Comparison of ENCODE assay signal across 17 cellular contexts in the genomic region with DNA sequence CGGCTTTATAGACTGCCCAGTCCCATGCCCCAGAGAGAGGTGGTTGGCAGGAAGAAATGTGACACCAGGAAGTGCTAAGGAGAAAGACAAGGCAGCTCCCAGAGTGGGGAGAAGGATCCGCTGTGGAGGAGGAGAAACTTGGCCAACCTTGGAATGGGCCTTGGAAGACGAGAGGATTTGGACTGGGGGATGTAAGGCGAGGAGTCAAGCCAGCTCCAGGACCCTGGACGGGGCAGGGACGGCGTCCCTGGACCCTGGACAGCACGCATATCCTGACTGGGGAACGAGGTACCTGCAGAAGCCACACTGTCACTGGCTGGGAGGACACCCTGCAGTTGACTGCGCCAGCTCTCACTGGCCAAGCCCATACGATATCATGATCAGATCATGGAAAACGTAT.
DNase-seq lines count a peak whose midpoint lies in the region; ATAC-seq and TF ChIP-seq lines count a peak whose summit lies in the region.
"Had no signal": no experiment of that assay in that cellular context is flagged by ENCODE, and none has a peak within 500 bp of the region (broad histone marks: within the 10 kb centered on the region; RNA-seq: fewer than 3 reads in every experiment).

No MANE protein-coding gene starts in this region.

- CTCF ChIA-PET in CD4-positive, alpha-beta memory T cell (lab: Charles Lee; ENCODE audit: partially characterized antibody), result interaction anchor here (6.1 kb wide), 1 partner anchor 13 kb away, joined by 37 read pairs; no protein-coding TSS in a partner anchor
- CTCF ChIA-PET in activated CD8-positive, alpha-beta T cell treated with anti-CD3 and anti-CD28 coated beads for 36 hours (lab: Charles Lee), result interaction anchor here (1.6 kb wide), 1 partner anchor 9 kb away, joined by 3 read pairs; no protein-coding TSS in a partner anchor
- CTCF ChIA-PET in naive thymus-derived CD4-positive, alpha-beta T cell (lab: Charles Lee), result no interaction called here
- CTCF ChIA-PET in SK-N-SH (lab: Yijun Ruan, JAX), result interaction anchor here (1.2 to 1.4 kb wide), 3 partner anchors 9 to 152 kb away, joined by 3 to 4 read pairs (median 4); no protein-coding TSS in a partner anchor

- H3K4me3 Mint-ChIP-seq in activated T-cell treated with anti-CD3 and anti-CD28 coated beads, Interleukin-2, amount 50 U/mL, for 24 hours, result no peak overlapping the region
- peak overlapping the region in 2 of 8 donors; percentile 16 to 36 for H3K4me3 Mint-ChIP-seq in CD4-positive, alpha-beta memory T cell
- no peak overlapping the region for H3K4me3 Mint-ChIP-seq in activated CD8-positive, alpha-beta T cell treated with anti-CD3 and anti-CD28 coated beads for 36 hours
- H3K4me3 Mint-ChIP-seq in naive thymus-derived CD4-positive, alpha-beta T cell, result no peak overlapping the region

- no peak overlapping the region for H3K4me2 ChIP-seq in SK-N-SH
- H3K4me2 ChIP-seq: BLaER1 had no signal

- H2AFZ ChIP-seq in SK-N-SH (ENCODE audit: low read depth), result no peak overlapping the region

- H3F3A ChIP-seq in SK-N-SH (replicated peaks; ENCODE audit: insufficient read depth), result peaks cover 6% of the 10 kb centered on the region

- 91% methylated on average over 7 of the region's 12 CpGs for WGBS in SK-N-SH (ENCODE audit: low lambda C conversion rate)

- H3K79me2 ChIP-seq in SK-N-SH (ENCODE audit: insufficient read depth), result no peaks in the 10 kb centered on the region

- H3K9ac ChIP-seq in SK-N-SH, result no peak overlapping the region
- H3K9ac ChIP-seq: BLaER1 had no signal

- H3K27me3 ChIP-seq in CD4-positive, alpha-beta memory T cell (ENCODE audit: insufficient read depth, low read length), result no peaks in the 10 kb centered on the region
- H3K27me3 ChIP-seq in naive thymus-derived CD4-positive, alpha-beta T cell (ENCODE audit: control insufficient read depth in 2 of 2, insufficient read depth in 2 of 2, low read length in 2 of 2), result no peaks in the 10 kb centered on the region
- no peaks in the 10 kb centered on the region for H3K27me3 ChIP-seq in SK-N-SH (ENCODE audit: insufficient read depth)
- H3K27me3 ChIP-seq: BLaER1 had no signal

- H3K36me3 Mint-ChIP-seq in activated T-cell treated with anti-CD3 and anti-CD28 coated beads, Interleukin-2, amount 50 U/mL, for 24 hours (ENCODE audit: low read depth), result peaks cover 30% of the 10 kb centered on the region
- peaks cover 13 to 19% of the 10 kb centered on the region in 2 donors for H3K36me3 Mint-ChIP-seq in CD4-positive, alpha-beta memory T cell
- peaks cover 57% of the 10 kb centered on the region for H3K36me3 Mint-ChIP-seq in activated CD8-positive, alpha-beta T cell treated with anti-CD3 and anti-CD28 coated beads for 36 hours (ENCODE audit: low read depth)
- H3K36me3 Mint-ChIP-seq in naive thymus-derived CD4-positive, alpha-beta T cell, result peaks cover 3 to 51% (median 18%) of the 10 kb centered on the region in 5 donors

- H3K27ac Mint-ChIP-seq in activated T-cell treated with anti-CD3 and anti-CD28 coated beads, Interleukin-2, amount 50 U/mL, for 24 hours, result peak overlapping the region; percentile 63
- H3K27ac Mint-ChIP-seq in CD4-positive, alpha-beta memory T cell, result peak overlapping the region in 6 of 7 donors; percentile 43 to 74 (median 62)
- H3K27ac Mint-ChIP-seq in activated CD8-positive, alpha-beta T cell treated with anti-CD3 and anti-CD28 coated beads for 36 hours, result peak overlapping the region; percentile 50
- peak overlapping the region in 8 of 9 donors; percentile 5 to 88 (median 58) for H3K27ac Mint-ChIP-seq in naive thymus-derived CD4-positive, alpha-beta T cell

- TF ChIP-seq EP300 in SK-N-SH (IDR thresholded peaks at IDR 0.05; ENCODE audit: borderline replicate concordance in 1 of 2, low read depth in 1 of 2, low read length in 1 of 2), result no peak

- no peak for TF ChIP-seq CTCF in activated CD8-positive, alpha-beta T cell treated with anti-CD3 and anti-CD28 coated beads for 36 hours (IDR thresholded peaks at IDR 0.05)
- no peak for TF ChIP-seq CTCF in SK-N-SH (IDR thresholded peaks at IDR 0.05)

- no peaks in the 10 kb centered on the region for H3K36me3 ChIP-seq in CD4-positive, alpha-beta memory T cell (ENCODE audit: insufficient read depth, low read length)
- peaks cover 0 to 4% (median 0%) of the 10 kb centered on the region in 3 experiments for H3K36me3 ChIP-seq in naive thymus-derived CD4-positive, alpha-beta T cell (ENCODE audit: control insufficient read depth in 2 of 3, insufficient read depth in 3 of 3, low read length in 3 of 3)
- no peaks in the 10 kb centered on the region for H3K36me3 ChIP-seq in SK-N-SH (replicated peaks in 1 of 2; ENCODE audit: control insufficient read depth in 1 of 2, insufficient read depth in 2 of 2, low read length in 1 of 2)

- no peak overlapping the region for H3K27ac ChIP-seq in CD4-positive, alpha-beta memory T cell (ENCODE audit: low read depth, low read length)
- H3K27ac ChIP-seq in naive thymus-derived CD4-positive, alpha-beta T cell (ENCODE audit: low read depth, low read length), result no peak overlapping the region
- no peak overlapping the region for H3K27ac ChIP-seq in SK-N-SH (ENCODE audit: low read depth in 2 of 2, low read length in 1 of 2)
- H3K27ac ChIP-seq: BLaER1 had no signal

- peaks cover 54% of the 10 kb centered on the region for H3K4me1 ChIP-seq in CD4-positive, alpha-beta memory T cell (ENCODE audit: insufficient read depth, low read length)
- peaks cover 22 to 47% of the 10 kb centered on the region in 2 donors for H3K4me1 ChIP-seq in naive thymus-derived CD4-positive, alpha-beta T cell (ENCODE audit: control insufficient read depth in 2 of 2, insufficient read depth in 2 of 2, low read length in 2 of 2)
- H3K4me1 ChIP-seq in SK-N-SH (ENCODE audit: control insufficient read depth in 1 of 2, insufficient read depth in 2 of 2, low read depth in 1 of 2, low read length in 1 of 2), result peaks cover 4 to 20% of the 10 kb centered on the region in 2 experiments; a peak in 2 of 4 replicates

- no peak for TF ChIP-seq RAD21 in SK-N-SH (IDR thresholded peaks at IDR 0.05; ENCODE audit: low read length)

- peaks cover 77% of the 10 kb centered on the region for H3K4me1 Mint-ChIP-seq in activated T-cell treated with anti-CD3 and anti-CD28 coated beads, Interleukin-2, amount 50 U/mL, for 24 hours (ENCODE audit: low read depth)
- H3K4me1 Mint-ChIP-seq in CD4-positive, alpha-beta memory T cell, result peaks cover 51 to 75% (median 62%) of the 10 kb centered on the region in 4 donors
- peaks cover 75% of the 10 kb centered on the region for H3K4me1 Mint-ChIP-seq in activated CD8-positive, alpha-beta T cell treated with anti-CD3 and anti-CD28 coated beads for 36 hours (ENCODE audit: low read depth)
- peaks cover 54 to 84% (median 78%) of the 10 kb centered on the region in 7 donors for H3K4me1 Mint-ChIP-seq in naive thymus-derived CD4-positive, alpha-beta T cell

- intact Hi-C loops in CD4-positive, alpha-beta memory T cell (cut with micrococcal nuclease), result no loop called here
- intact Hi-C loops in activated CD8-positive, alpha-beta T cell treated with anti-CD3 and anti-CD28 coated beads for 36 hours (cut with micrococcal nuclease), result no loop called here
- intact Hi-C loops in naive thymus-derived CD4-positive, alpha-beta T cell (cut with micrococcal nuclease), result loop anchor here in 1 of 2 donors (10.0 kb wide), 1 partner anchor 641 kb away; a partner anchor contains a TSS

- no peaks in the 10 kb centered on the region for H3K9me2 ChIP-seq in SK-N-SH

- H3K9me3 Mint-ChIP-seq in activated T-cell treated with anti-CD3 and anti-CD28 coated beads, Interleukin-2, amount 50 U/mL, for 24 hours, result no peaks in the 10 kb centered on the region
- H3K9me3 Mint-ChIP-seq in CD4-positive, alpha-beta memory T cell, result no peaks in the 10 kb centered on the region
- H3K9me3 Mint-ChIP-seq in activated CD8-positive, alpha-beta T cell treated with anti-CD3 and anti-CD28 coated beads for 36 hours, result no peaks in the 10 kb centered on the region
- H3K9me3 Mint-ChIP-seq in naive thymus-derived CD4-positive, alpha-beta T cell, result peaks cover 0 to 8% (median 0%) of the 10 kb centered on the region in 11 donors

- no peaks in the 10 kb centered on the region for H3K9me3 ChIP-seq in CD4-positive, alpha-beta memory T cell (ENCODE audit: control insufficient read depth in 1 of 2, low read length in 2 of 2)
- H3K9me3 ChIP-seq in naive thymus-derived CD4-positive, alpha-beta T cell (ENCODE audit: control insufficient read depth in 2 of 3, low read length in 3 of 3), result no peaks in the 10 kb centered on the region
- no peaks in the 10 kb centered on the region for H3K9me3 ChIP-seq in SK-N-SH

- ATAC-seq in activated CD8-positive, alpha-beta T cell treated with anti-CD3 and anti-CD28 coated beads for 36 hours, result no peak
- ATAC-seq in naive thymus-derived CD4-positive, alpha-beta T cell, result no peak
- ATAC-seq in GM19455 (IDR thresholded peaks at IDR 0.05; ENCODE audit: unreplicated experiment), result no peak

- no peaks in the 10 kb centered on the region for H3K27me3 Mint-ChIP-seq in activated T-cell treated with anti-CD3 and anti-CD28 coated beads, Interleukin-2, amount 50 U/mL, for 24 hours
- H3K27me3 Mint-ChIP-seq in CD4-positive, alpha-beta memory T cell, result no peaks in the 10 kb centered on the region
- no peaks in the 10 kb centered on the region for H3K27me3 Mint-ChIP-seq in activated CD8-positive, alpha-beta T cell treated with anti-CD3 and anti-CD28 coated beads for 36 hours
- H3K27me3 Mint-ChIP-seq in naive thymus-derived CD4-positive, alpha-beta T cell, result no peaks in the 10 kb centered on the region

- no peak for DNase-seq in activated T-cell treated with anti-CD3 and anti-CD28 coated beads, Interleukin-2, amount 50 U/mL, for 24 hours
- no peak for DNase-seq in activated T-cell treated with anti-CD3 and anti-CD28 coated beads, Interleukin-2, amount 50 U/mL, for 1 hour
- no peak for DNase-seq in CD4-positive, alpha-beta memory T cell
- no peak for DNase-seq in activated CD8-positive, alpha-beta T cell treated with anti-CD3 and anti-CD28 coated beads for 36 hours
- DNase-seq in naive thymus-derived CD4-positive, alpha-beta T cell, result no peak
- DNase-seq in T-helper 2 cell, result no peak
- no peak for DNase-seq in SK-N-SH
- DNase-seq: DMS 273 treated with DMSO at 0.1 percent for 48 hours; KG1; NCI-H1417 treated with DMSO at 0.1 percent for 48 hours; NCI-H2029; NCI-H2171; NCI-H446 treated with DMSO at 0.1 percent for 48 hours; NK-92 treated with Interleukin-12 subunit alpha and Interleukin-12 subunit beta, amount 100 ng/mL, for 24 hours; OCI-M1 had no signal

- POLR2A ChIA-PET in CD4-positive, alpha-beta memory T cell (lab: Charles Lee; ENCODE audit: partially characterized antibody), result interaction anchor here (0.7 to 0.8 kb wide), 2 partner anchors 30 to 34 kb away, joined by 3 to 4 read pairs; no protein-coding TSS in a partner anchor
- POLR2A ChIA-PET in activated CD8-positive, alpha-beta T cell treated with anti-CD3 and anti-CD28 coated beads for 36 hours (lab: Charles Lee), result interaction anchor here (0.8 to 1.2 kb wide), 2 partner anchors 18 to 31 kb away, joined by 3 to 4 read pairs; no protein-coding TSS in a partner anchor
- POLR2A ChIA-PET in naive thymus-derived CD4-positive, alpha-beta T cell (lab: Charles Lee), result interaction anchor here (1.0 to 5.1 kb wide), 7 partner anchors 8 to 152 kb away, joined by 3 to 26 read pairs (median 4); no protein-coding TSS in a partner anchor
- POLR2A ChIA-PET in SK-N-SH (lab: Yijun Ruan, JAX), result no interaction called here

- H3K4me3 ChIP-seq in CD4-positive, alpha-beta memory T cell (ENCODE audit: low read length in 2 of 2), result no peak overlapping the region
- H3K4me3 ChIP-seq in naive thymus-derived CD4-positive, alpha-beta T cell (ENCODE audit: low read length), result no peak overlapping the region
- H3K4me3 ChIP-seq in SK-N-SH (ENCODE audit: low read depth in 2 of 2, low read length in 1 of 2), result no peak overlapping the region
- H3K4me3 ChIP-seq: BLaER1 had no signal

- H4K20me1 ChIP-seq in SK-N-SH (ENCODE audit: insufficient read depth), result no peaks in the 10 kb centered on the region
